1 cellular context compared by ENCODE assay signal in genomic region chr19:5290336-5291262, GRCh38.
TF ChIP-seq lines count a peak whose summit lies in the region.

No MANE protein-coding gene starts in this region.

TF ChIP-seq in HepG2, 621 proteins besides CTCF, POLR2A, EP300 and RAD21:
- TF ChIP-seq PITX1 (CRISPR knock-in tag; IDR thresholded peaks at IDR 0.05) (no peak), ZNF329 (CRISPR knock-in tag; IDR thresholded peaks at IDR 0.05; ENCODE audit: low read depth) (no peak), GATAD1 (CRISPR knock-in tag; IDR thresholded peaks at IDR 0.05) (no peak), ZNF781 (CRISPR knock-in tag; IDR thresholded peaks at IDR 0.05; ENCODE audit: borderline replicate concordance, not compliant biosample characterization) (no peak), ZFP1 (CRISPR knock-in tag; IDR thresholded peaks at IDR 0.05) (no peak), HOXA5 (CRISPR knock-in tag; IDR thresholded peaks at IDR 0.05) (no peak), HNRNPL (IDR thresholded peaks at IDR 0.05; ENCODE audit: low read depth, low read length) (0 out of 2 replicates have a peak, but pooled peaks have one; percentile 45), PHF8 (CRISPR knock-in tag; IDR thresholded peaks at IDR 0.05) (no peak), DMAP1 (CRISPR knock-in tag; IDR thresholded peaks at IDR 0.05) (no peak), WIZ (CRISPR knock-in tag; IDR thresholded peaks at IDR 0.05) (no peak), SP4 (CRISPR knock-in tag; IDR thresholded peaks at IDR 0.05) (no peak), KLF9 (CRISPR knock-in tag; IDR thresholded peaks at IDR 0.05; ENCODE audit: low read depth) (no peak), ARID5B (CRISPR knock-in tag; IDR thresholded peaks at IDR 0.05) (no peak), ZNF773 (CRISPR knock-in tag; IDR thresholded peaks at IDR 0.05; ENCODE audit: borderline replicate concordance) (no peak), STAG1 (CRISPR knock-in tag; IDR thresholded peaks at IDR 0.05) (no peak), ZNF414 (CRISPR knock-in tag; IDR thresholded peaks at IDR 0.05) (no peak), RBFOX2 (IDR thresholded peaks at IDR 0.05; ENCODE audit: low read depth, low read length) (peak; percentile 20; the same call in 1 of the 2 replicates), TBX2 (CRISPR knock-in tag; IDR thresholded peaks at IDR 0.05; ENCODE audit: borderline replicate concordance) (no peak), ZFP37 (CRISPR knock-in tag; IDR thresholded peaks at IDR 0.05; ENCODE audit: borderline replicate concordance) (no peak), ELF3 (CRISPR knock-in tag; IDR thresholded peaks at IDR 0.05) (no peak), AGO2 (optimal IDR thresholded peaks at IDR 0.05; ENCODE audit: low read depth, low read length) (peak; percentile 19), CEBPZ (IDR thresholded peaks at IDR 0.05; ENCODE audit: low read length) (no peak), AGO1 (IDR thresholded peaks at IDR 0.05; ENCODE audit: low read depth, low read length, poor library complexity, severe bottlenecking) (no peak), ZBTB44 (CRISPR knock-in tag; IDR thresholded peaks at IDR 0.05) (no peak), NONO (IDR thresholded peaks at IDR 0.05) (no peak), NONO (CRISPR knock-in tag; conservative IDR thresholded peaks at IDR 0.05) (no peak)
TF ChIP-seq in HepG2: peak in this region for 3.
